Comparison of ENCODE assay signal across 8 cellular contexts in the genomic region with DNA sequence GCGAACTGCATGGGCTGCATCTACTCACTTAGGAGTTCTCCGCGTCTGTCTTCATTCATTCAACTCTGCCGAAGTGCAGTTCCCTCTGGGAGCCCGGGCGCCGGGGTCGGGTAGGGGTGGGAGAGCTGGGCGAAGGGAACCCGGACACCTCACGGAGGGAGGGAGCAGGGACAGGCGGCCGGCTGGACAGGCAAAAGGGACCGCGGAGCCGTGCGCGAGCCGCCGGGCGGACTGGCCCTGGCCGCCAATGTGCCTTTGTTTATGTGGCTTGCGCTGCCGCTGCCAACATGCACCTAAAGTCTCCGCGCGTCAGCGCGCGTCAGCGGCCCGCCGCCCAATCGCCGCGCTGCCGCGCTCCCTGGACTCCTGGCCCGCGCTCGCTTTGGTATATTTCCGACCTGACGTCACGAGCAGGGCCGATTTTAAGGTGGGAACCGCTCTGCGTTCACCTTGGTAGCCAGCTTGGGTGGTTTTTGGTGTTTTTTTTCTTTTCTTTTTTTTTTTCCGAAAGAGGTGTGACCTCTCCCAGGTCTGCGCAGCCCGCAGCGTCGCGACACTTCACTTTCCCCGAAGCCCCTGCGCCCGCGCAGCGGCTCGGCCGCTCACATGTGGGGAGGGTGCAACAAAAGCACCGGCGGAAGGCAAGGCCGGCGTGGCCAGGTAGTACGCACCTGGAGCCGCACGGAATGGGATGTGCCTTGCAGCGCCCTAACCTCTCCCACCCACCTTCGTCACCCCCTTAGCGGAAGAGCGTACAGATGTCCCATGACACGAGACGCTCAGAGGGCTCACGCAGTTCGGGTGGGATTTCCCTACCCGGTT. TPM values are rescaled to one million over a fixed set of nuclear protein-coding genes. Genes with fewer than 3 reads are reported as not detected.
DNase-seq lines count a peak whose midpoint lies in the region; ATAC-seq and TF ChIP-seq lines count a peak whose summit lies in the region.

A gene (minus strand): TSS at position 270 of the 822 bp plus-strand sequence. CDS start 2,535 bp downstream, outside the sequence.

- no peak for TF ChIP-seq CTCF in liver (IDR thresholded peaks at IDR 0.05; ENCODE audit: low read depth, low read length, missing input control)

- peaks cover 0 to 8% (median 0%) of the 10 kb centered on the region in 4 donors for H3K36me3 ChIP-seq in liver (ENCODE audit: control insufficient read depth in 4 of 4, insufficient read depth in 3 of 4, low read depth in 1 of 4, low read length in 3 of 4)

- peak; percentile 78 for ATAC-seq in HG03432 (IDR thresholded peaks at IDR 0.05; ENCODE audit: unreplicated experiment)

- TF ChIP-seq RAD21 in liver (IDR thresholded peaks at IDR 0.05), result no peak

- TF ChIP-seq POLR2A in GM19193 (IDR thresholded peaks at IDR 0.05; ENCODE audit: extremely low read depth, insufficient read depth, insufficient read length), result peak; percentile 68

- peak within 1 kb of the TSS; percentile 82 to 95 for H3K9ac ChIP-seq in liver (ENCODE audit: low read depth in 1 of 2, low read length in 2 of 2)

- H3K27me3 ChIP-seq in liver (ENCODE audit: control insufficient read depth in 4 of 4, insufficient read depth in 4 of 4, low read length in 3 of 4), result peaks cover 0 to 2% (median 0%) of the 10 kb centered on the region in 4 donors

- H3K27ac ChIP-seq in liver (ENCODE audit: low read depth in 1 of 2, low read length in 2 of 2), result peak within 1 kb of the TSS; percentile 97 to 98

- peaks cover 0 to 17% (median 7%) of the 10 kb centered on the region in 4 donors for H3K4me1 ChIP-seq in liver (ENCODE audit: control insufficient read depth in 4 of 4, insufficient read depth in 4 of 4, low read length in 3 of 4)

- DNase-seq in Ammon's horn (ENCODE audit: low spot score), result peak; percentile 92
- DNase-seq in NCI-H69 (lab: John Stamatoyannopoulos, UW), result peak; percentile 92
- DNase-seq in activated CD4-positive, alpha-beta T cell treated with anti-CD3 and anti-CD28 coated beads, Interleukin-2, amount 50 U/mL, for 24 hours (ENCODE audit: low read depth in 1 of 2, low spot score in 1 of 2), result peak; percentile 68 to 88
- peak; percentile 63 for DNase-seq in dedifferentiated amniotic fluid mesenchymal stem cell (ENCODE audit: extremely low spot score)
- peak; percentile 89 for DNase-seq in stimulated activated CD4-positive, alpha-beta T cell treated with anti-CD3 and anti-CD28 coated beads, Interleukin-4, amount 100 ng/mL, for 24 hours

- H3K4me3 ChIP-seq in liver (ENCODE audit: low read depth in 1 of 3, low read length in 3 of 3), result peak within 1 kb of the TSS; percentile 66 to 91 (median 69)

- WGBS in liver, result under 1% methylated on average over 76 of the region's 76 CpGs

- no peaks in the 10 kb centered on the region for H3K9me3 ChIP-seq in liver (ENCODE audit: control insufficient read depth in 4 of 4, low read length in 3 of 4)

TF ChIP-seq in liver, 16 proteins besides CTCF, POLR2A, EP300 and RAD21:
- TF ChIP-seq, protein P1, sequence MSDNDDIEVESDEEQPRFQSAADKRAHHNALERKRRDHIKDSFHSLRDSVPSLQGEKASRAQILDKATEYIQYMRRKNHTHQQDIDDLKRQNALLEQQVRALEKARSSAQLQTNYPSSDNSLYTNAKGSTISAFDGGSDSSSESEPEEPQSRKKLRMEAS (IDR thresholded peaks at IDR 0.05), result peak; percentile 44
- TF ChIP-seq, protein P2, sequence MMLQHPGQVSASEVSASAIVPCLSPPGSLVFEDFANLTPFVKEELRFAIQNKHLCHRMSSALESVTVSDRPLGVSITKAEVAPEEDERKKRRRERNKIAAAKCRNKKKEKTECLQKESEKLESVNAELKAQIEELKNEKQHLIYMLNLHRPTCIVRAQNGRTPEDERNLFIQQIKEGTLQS (IDR thresholded peaks at IDR 0.05), result no peak
- TF ChIP-seq NR2F2 (IDR thresholded peaks at IDR 0.05), result no peak
- no peak for TF ChIP-seq RXRA (IDR thresholded peaks at IDR 0.05)
- TF ChIP-seq, protein P3, sequence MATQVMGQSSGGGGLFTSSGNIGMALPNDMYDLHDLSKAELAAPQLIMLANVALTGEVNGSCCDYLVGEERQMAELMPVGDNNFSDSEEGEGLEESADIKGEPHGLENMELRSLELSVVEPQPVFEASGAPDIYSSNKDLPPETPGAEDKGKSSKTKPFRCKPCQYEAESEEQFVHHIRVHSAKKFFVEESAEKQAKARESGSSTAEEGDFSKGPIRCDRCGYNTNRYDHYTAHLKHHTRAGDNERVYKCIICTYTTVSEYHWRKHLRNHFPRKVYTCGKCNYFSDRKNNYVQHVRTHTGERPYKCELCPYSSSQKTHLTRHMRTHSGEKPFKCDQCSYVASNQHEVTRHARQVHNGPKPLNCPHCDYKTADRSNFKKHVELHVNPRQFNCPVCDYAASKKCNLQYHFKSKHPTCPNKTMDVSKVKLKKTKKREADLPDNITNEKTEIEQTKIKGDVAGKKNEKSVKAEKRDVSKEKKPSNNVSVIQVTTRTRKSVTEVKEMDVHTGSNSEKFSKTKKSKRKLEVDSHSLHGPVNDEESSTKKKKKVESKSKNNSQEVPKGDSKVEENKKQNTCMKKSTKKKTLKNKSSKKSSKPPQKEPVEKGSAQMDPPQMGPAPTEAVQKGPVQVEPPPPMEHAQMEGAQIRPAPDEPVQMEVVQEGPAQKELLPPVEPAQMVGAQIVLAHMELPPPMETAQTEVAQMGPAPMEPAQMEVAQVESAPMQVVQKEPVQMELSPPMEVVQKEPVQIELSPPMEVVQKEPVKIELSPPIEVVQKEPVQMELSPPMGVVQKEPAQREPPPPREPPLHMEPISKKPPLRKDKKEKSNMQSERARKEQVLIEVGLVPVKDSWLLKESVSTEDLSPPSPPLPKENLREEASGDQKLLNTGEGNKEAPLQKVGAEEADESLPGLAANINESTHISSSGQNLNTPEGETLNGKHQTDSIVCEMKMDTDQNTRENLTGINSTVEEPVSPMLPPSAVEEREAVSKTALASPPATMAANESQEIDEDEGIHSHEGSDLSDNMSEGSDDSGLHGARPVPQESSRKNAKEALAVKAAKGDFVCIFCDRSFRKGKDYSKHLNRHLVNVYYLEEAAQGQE (IDR thresholded peaks at IDR 0.05), result peak; percentile 75
- no peak for TF ChIP-seq HNF4G (IDR thresholded peaks at IDR 0.05)
- TF ChIP-seq TAF1 (conservative IDR thresholded peaks at IDR 0.05), result peak; percentile 56
- TF ChIP-seq EGR1 (IDR thresholded peaks at IDR 0.05; ENCODE audit: low read depth in 2 of 2), result no peak
- TF ChIP-seq JUND (IDR thresholded peaks at IDR 0.05), result no peak
- TF ChIP-seq HNF4A (conservative IDR thresholded peaks at IDR 0.05), result peak in 1 of 2 donors; percentile 30
- no peak for TF ChIP-seq FOXA1 (IDR thresholded peaks at IDR 0.05)
- peak; percentile 8 for TF ChIP-seq FOXA2 (IDR thresholded peaks at IDR 0.05)
- TF ChIP-seq, protein P4, sequence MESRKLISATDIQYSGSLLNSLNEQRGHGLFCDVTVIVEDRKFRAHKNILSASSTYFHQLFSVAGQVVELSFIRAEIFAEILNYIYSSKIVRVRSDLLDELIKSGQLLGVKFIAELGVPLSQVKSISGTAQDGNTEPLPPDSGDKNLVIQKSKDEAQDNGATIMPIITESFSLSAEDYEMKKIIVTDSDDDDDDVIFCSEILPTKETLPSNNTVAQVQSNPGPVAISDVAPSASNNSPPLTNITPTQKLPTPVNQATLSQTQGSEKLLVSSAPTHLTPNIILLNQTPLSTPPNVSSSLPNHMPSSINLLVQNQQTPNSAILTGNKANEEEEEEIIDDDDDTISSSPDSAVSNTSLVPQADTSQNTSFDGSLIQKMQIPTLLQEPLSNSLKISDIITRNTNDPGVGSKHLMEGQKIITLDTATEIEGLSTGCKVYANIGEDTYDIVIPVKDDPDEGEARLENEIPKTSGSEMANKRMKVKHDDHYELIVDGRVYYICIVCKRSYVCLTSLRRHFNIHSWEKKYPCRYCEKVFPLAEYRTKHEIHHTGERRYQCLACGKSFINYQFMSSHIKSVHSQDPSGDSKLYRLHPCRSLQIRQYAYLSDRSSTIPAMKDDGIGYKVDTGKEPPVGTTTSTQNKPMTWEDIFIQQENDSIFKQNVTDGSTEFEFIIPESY (IDR thresholded peaks at IDR 0.05), result no peak
- no peak for TF ChIP-seq GABPA (IDR thresholded peaks at IDR 0.05 in 1 of 2, conservative IDR thresholded peaks at IDR 0.05 in 1 of 2)
- peak; percentile 59 for TF ChIP-seq SP1 (IDR thresholded peaks at IDR 0.05)
- peak; percentile 29 for TF ChIP-seq YY1 (IDR thresholded peaks at IDR 0.05)

RNA-seq across cellular contexts. Expression of the gene that starts here (rescaled TPM):
- under 1 TPM; 0.08 to 0.23 TPM for total RNA-seq in liver
- polyA plus RNA-seq in liver, result under 1 TPM; 0.27 to 0.96 TPM

Comparison
In these comparisons a context has a peak if more than half of its experiments do, and no peak if none do; other contexts are left out.
1. Peak in every context shown above with its lines: DNase-seq, ATAC-seq, H3K4me3 ChIP-seq and H3K27ac ChIP-seq.